8 cellular contexts compared by ENCODE assay signal in genomic region chr4:140373328-140374129, GRCh38. TPM values are rescaled to one million over a fixed set of nuclear protein-coding genes. Genes with fewer than 3 reads are reported as not detected.
DNase-seq lines count a peak whose midpoint lies in the region; ATAC-seq and TF ChIP-seq lines count a peak whose summit lies in the region.

Gene SCOC (plus strand): TSS chr4:140373646. CDS start chr4:140379171, 5,525 bp downstream.

- 0% methylated on average over 49 to 63 of the region's 63 CpGs for WGBS in spleen, 5 donors

- no peaks in the 10 kb centered on the region for H3K36me3 ChIP-seq in spleen

- POLR2A ChIA-PET in AG04449 (lab: Yijun Ruan, JAX), result interaction anchor here (0.9 to 1.5 kb wide), 6 partner anchors 9 to 565 kb away, joined by 3 to 4 read pairs (median 3); partner anchors contain the start of genes ELMOD2 and TBC1D9

- peaks cover 10 to 46% (median 33%) of the 10 kb centered on the region in 6 donors for H3K4me1 ChIP-seq in spleen

- DNase-seq in AG04449 (ENCODE audit: low read depth, low spot score) (peak; percentile 91), NCI-H2227 treated with DMSO at 0.1 percent for 48 hours (lab: John Stamatoyannopoulos, UW) (peak; percentile 97), inferior parietal cortex (ENCODE audit: extremely low spot score) (peak; percentile 100), spleen (peak; percentile 99)
- peak; percentile 87 to 92 (median 89) for DNase-seq in activated CD4-positive, CD25-positive, alpha-beta regulatory T cell (lab: John Stamatoyannopoulos, UW)
- peak; percentile 96 for DNase-seq in central memory CD4-positive, alpha-beta T cell

- intact Hi-C loops in spleen (cut with DNase I; ENCODE audit: low total_unique reads), result no loop called here

- H3K4me3 ChIP-seq in AG04449 (ENCODE audit: low read depth, low read length) (peak within 1 kb of the TSS; percentile 76), spleen (peak within 1 kb of the TSS; percentile 79 to 97 (median 92))

- no peak for TF ChIP-seq POLR2A in spleen (IDR thresholded peaks at IDR 0.05)

- H3K27ac ChIP-seq in spleen, result peak within 1 kb of the TSS; percentile 86 to 93 (median 89)

- no peak for TF ChIP-seq CTCF in AG04449 (IDR thresholded peaks at IDR 0.05; ENCODE audit: insufficient read depth, low read length, missing control alignments)
- peak in 2 of 11 experiments; percentile 5 to 28 for TF ChIP-seq CTCF in spleen (IDR thresholded peaks at IDR 0.05 in 8 of 11, conservative IDR thresholded peaks at IDR 0.05 in 3 of 11)

- peak; percentile 96 for ATAC-seq in GM18907 (IDR thresholded peaks at IDR 0.05; ENCODE audit: unreplicated experiment)
- peak; percentile 96 for ATAC-seq in HG03159 (IDR thresholded peaks at IDR 0.05; ENCODE audit: unreplicated experiment)

- no peaks in the 10 kb centered on the region for H3K27me3 ChIP-seq in spleen (replicated peaks in 1 of 7)

- CTCF ChIA-PET in AG04449 (lab: Yijun Ruan, JAX), result interaction anchor here (0.6 to 4.2 kb wide), 5 partner anchors 9 to 648 kb away, joined by 3 to 38 read pairs (median 3); no protein-coding TSS in a partner anchor

- H3K9me3 ChIP-seq in spleen, result no peaks in the 10 kb centered on the region

RNA-seq across cellular contexts. Expression of gene SCOC, which starts in this region (rescaled TPM):
- total RNA-seq in spleen, result 10 to 100 TPM; 22.3 to 37.2 (median 28.1) TPM
- 10 to 100 TPM; 23.7 to 45.1 (median 34.7) TPM for polyA plus RNA-seq in spleen

Comparison
In these comparisons a context has a peak if more than half of its experiments do, and no peak if none do; other contexts are left out.
1. Peak in every context shown above with its lines: DNase-seq, ATAC-seq, H3K4me3 ChIP-seq and H3K27ac ChIP-seq.